3 cellular contexts compared by ENCODE assay signal in genomic region chr18:33101316-33101715, GRCh38.
"Had no signal": no experiment of that assay in that cellular context is flagged by ENCODE, and none has a peak within 500 bp of the region (broad histone marks: within the 10 kb centered on the region; RNA-seq: fewer than 3 reads in every experiment).

No MANE protein-coding gene starts in this region.

- DNase-seq: GDM1, GF-D8 had no signal

- ATAC-seq: GM12878 had no signal
